ENCODE assay signal across 1 cellular context in the genomic region with DNA sequence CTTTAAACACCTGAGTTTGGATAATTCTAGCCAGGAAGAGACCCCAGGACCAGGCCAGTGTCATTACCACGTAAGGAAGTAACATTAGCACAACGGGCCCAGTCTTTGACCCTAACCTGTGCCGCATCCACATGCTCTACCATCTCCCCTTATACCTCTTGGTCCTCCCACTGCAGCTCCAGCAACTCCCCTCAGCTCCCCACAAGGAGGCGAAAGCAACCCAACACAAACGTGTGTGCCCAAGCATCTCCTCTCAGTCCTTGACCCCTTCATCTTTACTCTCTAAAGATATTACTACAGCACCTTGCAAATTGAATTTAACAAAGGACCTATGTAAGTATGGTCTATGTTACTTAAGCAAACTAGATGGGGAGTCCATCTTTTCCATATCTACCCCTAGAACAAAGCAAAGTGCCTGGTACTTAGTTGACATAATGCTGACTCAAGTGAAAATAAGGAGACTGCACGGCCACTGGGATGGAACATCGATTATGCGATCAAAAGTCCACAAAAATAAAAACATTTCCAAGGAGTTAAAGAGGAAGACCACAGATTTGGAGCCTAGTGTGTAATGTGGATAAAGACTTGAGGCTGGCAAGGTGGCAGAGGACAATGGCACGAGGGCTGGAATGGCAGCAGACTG.
TF ChIP-seq lines count a peak whose summit lies in the region.

No MANE protein-coding gene starts in this region.

TF ChIP-seq in GM23338, 12 proteins besides CTCF, POLR2A, EP300 and RAD21 (continued from another document):
- TF ChIP-seq, protein P1, sequence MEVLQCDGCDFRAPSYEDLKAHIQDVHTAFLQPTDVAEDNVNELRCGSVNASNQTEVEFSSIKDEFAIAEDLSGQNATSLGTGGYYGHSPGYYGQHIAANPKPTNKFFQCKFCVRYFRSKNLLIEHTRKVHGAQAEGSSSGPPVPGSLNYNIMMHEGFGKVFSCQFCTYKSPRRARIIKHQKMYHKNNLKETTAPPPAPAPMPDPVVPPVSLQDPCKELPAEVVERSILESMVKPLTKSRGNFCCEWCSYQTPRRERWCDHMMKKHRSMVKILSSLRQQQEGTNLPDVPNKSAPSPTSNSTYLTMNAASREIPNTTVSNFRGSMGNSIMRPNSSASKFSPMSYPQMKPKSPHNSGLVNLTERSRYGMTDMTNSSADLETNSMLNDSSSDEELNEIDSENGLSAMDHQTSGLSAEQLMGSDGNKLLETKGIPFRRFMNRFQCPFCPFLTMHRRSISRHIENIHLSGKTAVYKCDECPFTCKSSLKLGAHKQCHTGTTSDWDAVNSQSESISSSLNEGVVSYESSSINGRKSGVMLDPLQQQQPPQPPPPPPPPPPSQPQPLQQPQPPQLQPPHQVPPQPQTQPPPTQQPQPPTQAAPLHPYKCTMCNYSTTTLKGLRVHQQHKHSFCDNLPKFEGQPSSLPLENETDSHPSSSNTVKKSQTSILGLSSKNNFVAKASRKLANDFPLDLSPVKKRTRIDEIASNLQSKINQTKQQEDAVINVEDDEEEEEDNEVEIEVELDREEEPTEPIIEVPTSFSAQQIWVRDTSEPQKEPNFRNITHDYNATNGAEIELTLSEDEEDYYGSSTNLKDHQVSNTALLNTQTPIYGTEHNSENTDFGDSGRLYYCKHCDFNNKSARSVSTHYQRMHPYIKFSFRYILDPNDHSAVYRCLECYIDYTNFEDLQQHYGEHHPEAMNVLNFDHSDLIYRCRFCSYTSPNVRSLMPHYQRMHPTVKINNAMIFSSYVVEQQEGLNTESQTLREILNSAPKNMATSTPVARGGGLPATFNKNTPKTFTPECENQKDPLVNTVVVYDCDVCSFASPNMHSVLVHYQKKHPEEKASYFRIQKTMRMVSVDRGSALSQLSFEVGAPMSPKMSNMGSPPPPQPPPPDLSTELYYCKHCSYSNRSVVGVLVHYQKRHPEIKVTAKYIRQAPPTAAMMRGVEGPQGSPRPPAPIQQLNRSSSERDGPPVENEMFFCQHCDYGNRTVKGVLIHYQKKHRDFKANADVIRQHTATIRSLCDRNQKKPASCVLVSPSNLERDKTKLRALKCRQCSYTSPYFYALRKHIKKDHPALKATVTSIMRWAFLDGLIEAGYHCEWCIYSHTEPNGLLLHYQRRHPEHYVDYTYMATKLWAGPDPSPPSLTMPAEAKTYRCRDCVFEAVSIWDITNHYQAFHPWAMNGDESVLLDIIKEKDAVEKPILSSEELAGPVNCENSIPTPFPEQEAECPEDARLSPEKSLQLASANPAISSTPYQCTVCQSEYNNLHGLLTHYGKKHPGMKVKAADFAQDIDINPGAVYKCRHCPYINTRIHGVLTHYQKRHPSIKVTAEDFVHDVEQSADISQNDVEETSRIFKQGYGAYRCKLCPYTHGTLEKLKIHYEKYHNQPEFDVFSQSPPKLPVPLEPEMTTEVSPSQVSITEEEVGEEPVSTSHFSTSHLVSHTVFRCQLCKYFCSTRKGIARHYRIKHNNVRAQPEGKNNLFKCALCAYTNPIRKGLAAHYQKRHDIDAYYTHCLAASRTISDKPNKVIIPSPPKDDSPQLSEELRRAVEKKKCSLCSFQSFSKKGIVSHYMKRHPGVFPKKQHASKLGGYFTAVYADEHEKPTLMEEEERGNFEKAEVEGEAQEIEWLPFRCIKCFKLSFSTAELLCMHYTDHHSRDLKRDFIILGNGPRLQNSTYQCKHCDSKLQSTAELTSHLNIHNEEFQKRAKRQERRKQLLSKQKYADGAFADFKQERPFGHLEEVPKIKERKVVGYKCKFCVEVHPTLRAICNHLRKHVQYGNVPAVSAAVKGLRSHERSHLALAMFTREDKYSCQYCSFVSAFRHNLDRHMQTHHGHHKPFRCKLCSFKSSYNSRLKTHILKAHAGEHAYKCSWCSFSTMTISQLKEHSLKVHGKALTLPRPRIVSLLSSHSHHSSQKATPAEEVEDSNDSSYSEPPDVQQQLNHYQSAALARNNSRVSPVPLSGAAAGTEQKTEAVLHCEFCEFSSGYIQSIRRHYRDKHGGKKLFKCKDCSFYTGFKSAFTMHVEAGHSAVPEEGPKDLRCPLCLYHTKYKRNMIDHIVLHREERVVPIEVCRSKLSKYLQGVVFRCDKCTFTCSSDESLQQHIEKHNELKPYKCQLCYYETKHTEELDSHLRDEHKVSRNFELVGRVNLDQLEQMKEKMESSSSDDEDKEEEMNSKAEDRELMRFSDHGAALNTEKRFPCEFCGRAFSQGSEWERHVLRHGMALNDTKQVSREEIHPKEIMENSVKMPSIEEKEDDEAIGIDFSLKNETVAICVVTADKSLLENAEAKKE (CRISPR knock-in tag; IDR thresholded peaks at IDR 0.05), result no peak
- no peak for TF ChIP-seq ZNF114 (CRISPR knock-in tag; IDR thresholded peaks at IDR 0.05)
- no peak for TF ChIP-seq STAT1 (IDR thresholded peaks at IDR 0.05; ENCODE audit: unreplicated experiment)
- no peak for TF ChIP-seq POLR2AphosphoS5 (IDR thresholded peaks at IDR 0.05; ENCODE audit: low read depth)
- TF ChIP-seq, protein P2, sequence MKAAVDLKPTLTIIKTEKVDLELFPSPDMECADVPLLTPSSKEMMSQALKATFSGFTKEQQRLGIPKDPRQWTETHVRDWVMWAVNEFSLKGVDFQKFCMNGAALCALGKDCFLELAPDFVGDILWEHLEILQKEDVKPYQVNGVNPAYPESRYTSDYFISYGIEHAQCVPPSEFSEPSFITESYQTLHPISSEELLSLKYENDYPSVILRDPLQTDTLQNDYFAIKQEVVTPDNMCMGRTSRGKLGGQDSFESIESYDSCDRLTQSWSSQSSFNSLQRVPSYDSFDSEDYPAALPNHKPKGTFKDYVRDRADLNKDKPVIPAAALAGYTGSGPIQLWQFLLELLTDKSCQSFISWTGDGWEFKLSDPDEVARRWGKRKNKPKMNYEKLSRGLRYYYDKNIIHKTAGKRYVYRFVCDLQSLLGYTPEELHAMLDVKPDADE (IDR thresholded peaks at IDR 0.05), result no peak
- TF ChIP-seq ZNF331 (CRISPR knock-in tag; IDR thresholded peaks at IDR 0.05; ENCODE audit: low read depth), result no peak
- TF ChIP-seq, protein P3, sequence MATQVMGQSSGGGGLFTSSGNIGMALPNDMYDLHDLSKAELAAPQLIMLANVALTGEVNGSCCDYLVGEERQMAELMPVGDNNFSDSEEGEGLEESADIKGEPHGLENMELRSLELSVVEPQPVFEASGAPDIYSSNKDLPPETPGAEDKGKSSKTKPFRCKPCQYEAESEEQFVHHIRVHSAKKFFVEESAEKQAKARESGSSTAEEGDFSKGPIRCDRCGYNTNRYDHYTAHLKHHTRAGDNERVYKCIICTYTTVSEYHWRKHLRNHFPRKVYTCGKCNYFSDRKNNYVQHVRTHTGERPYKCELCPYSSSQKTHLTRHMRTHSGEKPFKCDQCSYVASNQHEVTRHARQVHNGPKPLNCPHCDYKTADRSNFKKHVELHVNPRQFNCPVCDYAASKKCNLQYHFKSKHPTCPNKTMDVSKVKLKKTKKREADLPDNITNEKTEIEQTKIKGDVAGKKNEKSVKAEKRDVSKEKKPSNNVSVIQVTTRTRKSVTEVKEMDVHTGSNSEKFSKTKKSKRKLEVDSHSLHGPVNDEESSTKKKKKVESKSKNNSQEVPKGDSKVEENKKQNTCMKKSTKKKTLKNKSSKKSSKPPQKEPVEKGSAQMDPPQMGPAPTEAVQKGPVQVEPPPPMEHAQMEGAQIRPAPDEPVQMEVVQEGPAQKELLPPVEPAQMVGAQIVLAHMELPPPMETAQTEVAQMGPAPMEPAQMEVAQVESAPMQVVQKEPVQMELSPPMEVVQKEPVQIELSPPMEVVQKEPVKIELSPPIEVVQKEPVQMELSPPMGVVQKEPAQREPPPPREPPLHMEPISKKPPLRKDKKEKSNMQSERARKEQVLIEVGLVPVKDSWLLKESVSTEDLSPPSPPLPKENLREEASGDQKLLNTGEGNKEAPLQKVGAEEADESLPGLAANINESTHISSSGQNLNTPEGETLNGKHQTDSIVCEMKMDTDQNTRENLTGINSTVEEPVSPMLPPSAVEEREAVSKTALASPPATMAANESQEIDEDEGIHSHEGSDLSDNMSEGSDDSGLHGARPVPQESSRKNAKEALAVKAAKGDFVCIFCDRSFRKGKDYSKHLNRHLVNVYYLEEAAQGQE (IDR thresholded peaks at IDR 0.05; ENCODE audit: unreplicated experiment), result no peak
